Comparison of ENCODE assay signal across 19 cellular contexts in the genomic region with DNA sequence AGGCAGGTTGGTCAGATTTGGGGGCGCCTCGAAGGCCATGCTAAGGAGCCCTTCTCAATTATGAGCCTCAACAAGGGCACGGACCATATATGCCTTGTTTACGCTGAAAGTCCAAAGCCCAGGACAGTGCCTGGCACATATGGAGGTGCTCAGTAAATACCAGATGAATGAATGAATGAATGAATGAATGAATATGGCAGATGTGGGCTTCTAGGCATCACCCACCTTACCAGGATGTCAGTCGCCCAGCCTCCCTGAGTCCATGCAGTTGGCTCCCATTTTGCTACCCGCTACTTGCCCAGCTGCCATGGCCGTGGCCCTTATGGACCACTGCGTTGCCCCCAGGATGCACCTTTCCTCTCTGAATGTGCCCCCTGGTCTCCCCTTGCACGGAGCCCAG. TPM values are rescaled to one million over a fixed set of nuclear protein-coding genes. Genes with fewer than 3 reads are reported as not detected.
A peak's percentile ranks its signal among the peaks of the same experiment; 100 is the strongest.
DNase-seq lines count a peak whose midpoint lies in the region; ATAC-seq, FAIRE-seq and TF ChIP-seq lines count a peak whose summit lies in the region.
"Had no signal": no experiment of that assay in that cellular context is flagged by ENCODE, and none has a peak within 500 bp of the region (broad histone marks: within the 10 kb centered on the region; RNA-seq: fewer than 3 reads in every experiment).

No MANE protein-coding gene starts in this region.

- peak overlapping the region; percentile 76 for H3K27ac ChIP-seq in left ventricle myocardium inferior (replicated peaks)
- peak overlapping the region in 3 of 4 donors; percentile 11 to 64 (median 64) for H3K27ac ChIP-seq in gastrocnemius medialis
- H3K27ac ChIP-seq: C4-2B, HL-60 had no signal

- H3K9me3 ChIP-seq in left ventricle myocardium inferior (replicated peaks): no peaks in the 10 kb centered on the region
- H3K9me3 ChIP-seq in gastrocnemius medialis: no peaks in the 10 kb centered on the region
- H3K9me3 ChIP-seq: BE2C had no signal

- intact Hi-C loops in left ventricle myocardium inferior (cut with micrococcal nuclease) (no loop called here), Right ventricle myocardium superior (cut with DNase I) (no loop called here), gastrocnemius medialis (cut with DNase I; ENCODE audit: low total_unique reads) (no loop called here)

- TF ChIP-seq POLR2A in gastrocnemius medialis (IDR thresholded peaks at IDR 0.05): no peak

- H3K27ac Mint-ChIP-seq in neural crest cell (ENCODE audit: unreplicated experiment): no peak overlapping the region

- H3K9me3 Mint-ChIP-seq in neural crest cell: no peaks in the 10 kb centered on the region
- H3K9me3 Mint-ChIP-seq: CD4-positive, alpha-beta memory T cell had no signal

- in situ Hi-C loops in gastrocnemius medialis (cut with MboI; ENCODE audit: low sequenced_read_pairs in 4 of 4): no loop called here

- no peak for ATAC-seq in Right ventricle myocardium superior (ENCODE audit: poor library complexity)
- ATAC-seq in gastrocnemius medialis: no peak
- ATAC-seq: HCT116 had no signal

- peak; percentile 23 for FAIRE-seq in bronchial epithelial cell (lab: Jason Lieb, UNC)
- FAIRE-seq: A204.1, GM19239, H54 had no signal

- H3K27me3 ChIP-seq in left ventricle myocardium inferior (ENCODE audit: low read depth) (no peaks in the 10 kb centered on the region), bronchial epithelial cell (ENCODE audit: control insufficient read depth, insufficient read depth, low read length) (peaks cover 2% of the 10 kb centered on the region), gastrocnemius medialis (no peaks in the 10 kb centered on the region)
- H3K27me3 ChIP-seq: BE2C had no signal

- H3K4me3 Mint-ChIP-seq in neural crest cell: peak overlapping the region; percentile 31
- H3K4me3 Mint-ChIP-seq: CD4-positive, alpha-beta memory T cell had no signal

- H3K27me3 Mint-ChIP-seq in neural crest cell (ENCODE audit: low read depth): no peaks in the 10 kb centered on the region

- H3K4me3 ChIP-seq in left ventricle myocardium inferior (no peak overlapping the region), bronchial epithelial cell (ENCODE audit: low read depth, low read length) (no peak overlapping the region), gastrocnemius medialis (no peak overlapping the region)

- peaks cover 43% of the 10 kb centered on the region for H3K4me1 Mint-ChIP-seq in neural crest cell
- H3K4me1 Mint-ChIP-seq: CD4-positive, alpha-beta memory T cell had no signal

- H3K4me1 ChIP-seq in left ventricle myocardium inferior (peaks cover 53% of the 10 kb centered on the region), gastrocnemius medialis (peaks cover 5% of the 10 kb centered on the region in 2 donors)

- DNase-seq in left ventricle myocardium inferior (no peak), Right ventricle myocardium superior (no peak), bronchial epithelial cell (ENCODE audit: low read depth) (no peak), neural crest cell (ENCODE audit: low read depth, low spot score) (no peak), gastrocnemius medialis (no peak), NCI-H2081 treated with DMSO at 0.1 percent for 48 hours (lab: John Stamatoyannopoulos, UW) (no peak), cerebellum (ENCODE audit: low spot score) (no peak), D341Med (ENCODE audit: low spot score) (no peak)
- DNase-seq: BE2C; CD4-positive, alpha-beta memory T cell; COR-L47; DND-41; GDM1 had no signal

- TF ChIP-seq CTCF in left ventricle myocardium inferior (IDR thresholded peaks at IDR 0.05; ENCODE audit: borderline replicate concordance): no peak
- no peak for TF ChIP-seq CTCF in bronchial epithelial cell (IDR thresholded peaks at IDR 0.05; ENCODE audit: insufficient read depth, low read length, severe bottlenecking)
- TF ChIP-seq CTCF in neural crest cell (conservative IDR thresholded peaks at IDR 0.05): no peak
- TF ChIP-seq CTCF in gastrocnemius medialis (IDR thresholded peaks at IDR 0.05 in 4 of 5, conservative IDR thresholded peaks at IDR 0.05 in 1 of 5): no peak

- H3K36me3 ChIP-seq in left ventricle myocardium inferior: no peaks in the 10 kb centered on the region
- no peaks in the 10 kb centered on the region for H3K36me3 ChIP-seq in bronchial epithelial cell (ENCODE audit: control insufficient read depth, insufficient read depth, low read length)
- H3K36me3 ChIP-seq in gastrocnemius medialis: no peaks in the 10 kb centered on the region
- H3K36me3 ChIP-seq: BE2C had no signal

- H3K36me3 Mint-ChIP-seq in neural crest cell (ENCODE audit: low read depth): no peaks in the 10 kb centered on the region
- H3K36me3 Mint-ChIP-seq: CD4-positive, alpha-beta memory T cell had no signal

RNA-seq across cellular contexts. Expression of gene LRRC10B, which starts 14.7 kb away (rescaled TPM):
- total RNA-seq in left ventricle myocardium inferior: 0.88 TPM
- total RNA-seq in Right ventricle myocardium superior: 0.46 TPM
- under 0.01 TPM in 1 of 2 replicates, not detected in the other for total RNA-seq in bronchial epithelial cell
- total RNA-seq in neural crest cell: 2.8 and 2.9 TPM in 2 replicates
- total RNA-seq in gastrocnemius medialis: 1 to 10 TPM in 1 of 4 donors, under 1 TPM in 1, not detected in 2; 0.13 to 1.0 TPM
- 5.0 TPM for total RNA-seq in cerebellum
- total RNA-seq: CD4-positive, alpha-beta memory T cell had no signal
